8 cellular contexts compared by ENCODE assay signal in genomic region chr20:45987108-45987780, GRCh38.
A peak's percentile ranks its signal among the peaks of the same experiment; 100 is the strongest.
DNase-seq lines count a peak whose midpoint lies in the region.

No MANE protein-coding gene starts in this region.

- peak; percentile 53 for DNase-seq in NCI-H1092 treated with DMSO at 0.1 percent for 48 hours (lab: John Stamatoyannopoulos, UW)
- no peak for DNase-seq in NCI-H1092 (lab: John Stamatoyannopoulos, UW)
- peak; percentile 53 for DNase-seq in MV-4-11 (lab: John Stamatoyannopoulos, UW)
- DNase-seq in T1000 (lab: John Stamatoyannopoulos, UW) = peak; percentile 29
- DNase-seq in anterior cingulate cortex (lab: John Stamatoyannopoulos, UW) = peak in 46 of 58 donors; percentile 12 to 83 (median 33)
- DNase-seq in hypothalamus (lab: John Stamatoyannopoulos, UW) = peak in 39 of 51 donors; percentile 5 to 76 (median 46)
- DNase-seq in stimulated activated CD4-positive, alpha-beta T cell treated with anti-CD3 and anti-CD28 coated beads, Interleukin-12 subunit alpha, Interleukin-12 subunit beta, amount 100 ng/mL, for 4 hours = peak; percentile 76
- DNase-seq in NCI-H1048 (lab: John Stamatoyannopoulos, UW) = no peak

Comparison
In these comparisons a context has a peak if more than half of its experiments do, and no peak if none do; other contexts are left out.
1. DNase-seq: peak in NCI-H1092 treated with DMSO at 0.1 percent for 48 hours (single experiment), MV-4-11 (single experiment), T1000 (single experiment), anterior cingulate cortex (46 of 58), hypothalamus (39 of 51) and stimulated activated CD4-positive, alpha-beta T cell treated with anti-CD3 and anti-CD28 coated beads, Interleukin-12 subunit alpha, Interleukin-12 subunit beta, amount 100 ng/mL, for 4 hours (single experiment); none in NCI-H1092 (single experiment) and NCI-H1048 (single experiment).